ENCODE assay signal across 23 cellular contexts in the genomic region with DNA sequence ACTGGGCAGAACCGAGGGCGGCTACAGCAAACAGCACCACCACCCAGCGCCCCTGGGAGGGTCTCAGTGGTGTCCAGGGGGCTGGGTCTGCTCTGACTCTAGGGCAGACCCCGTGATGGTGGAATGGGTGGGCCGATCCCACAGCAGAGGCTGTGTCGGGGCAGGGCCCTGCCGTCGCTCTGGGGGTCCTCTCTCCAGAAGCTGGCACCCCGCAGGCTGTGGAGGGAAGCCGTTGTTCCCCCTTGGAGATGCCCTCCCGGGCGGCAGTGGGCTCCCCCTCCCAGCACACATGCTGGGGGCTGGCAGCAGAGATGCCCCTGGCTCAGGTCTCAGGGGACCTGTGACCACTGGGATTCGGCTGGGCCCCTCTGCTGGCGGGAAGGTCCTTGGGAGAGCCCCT. TPM values are rescaled to one million over a fixed set of nuclear protein-coding genes. Genes with fewer than 3 reads are reported as not detected.
DNase-seq lines count a peak whose midpoint lies in the region; ATAC-seq and TF ChIP-seq lines count a peak whose summit lies in the region.
"Had no signal": no experiment of that assay in that cellular context is flagged by ENCODE, and none has a peak within 500 bp of the region (broad histone marks: within the 10 kb centered on the region; RNA-seq: fewer than 3 reads in every experiment).

No MANE protein-coding gene starts in this region.

- H3K4me3 Mint-ChIP-seq in CD8-positive, alpha-beta T cell, result no peak overlapping the region
- H3K4me3 Mint-ChIP-seq in central memory CD8-positive, alpha-beta T cell, result no peak overlapping the region
- H3K4me3 Mint-ChIP-seq: activated CD4-positive, alpha-beta T cell treated with anti-CD3 and anti-CD28 coated beads for 36 hours; activated naive CD4-positive, alpha-beta T cell treated with anti-CD3 and anti-CD28 coated beads, Interleukin-2, amount 50 U/mL, for 24 hours; brain had no signal

- intact Hi-C loops in CD8-positive, alpha-beta T cell (cut with DNase I, micrococcal nuclease), result loop anchor here in 1 of 2 experiments (10.0 kb wide), 1 partner anchor 825 kb away; no protein-coding TSS in a partner anchor
- intact Hi-C loops in heart right ventricle (cut with DNase I), result loop anchor here in 6 of 10 donors (10.0 kb wide), 6 partner anchors 145 to 475 kb away; partner anchors contain the start of genes IGHMBP2 (in 2 of the 6) and MRPL21 (in 2 of the 6)

- POLR2A ChIA-PET in CD8-positive, alpha-beta T cell (lab: Charles Lee), result no interaction called here

- WGBS in heart right ventricle, 2 donors, result 93 to 95% methylated on average over 12 to 14 of the region's 14 CpGs

- H3K9me3 Mint-ChIP-seq in CD8-positive, alpha-beta T cell, result no peaks in the 10 kb centered on the region
- no peaks in the 10 kb centered on the region for H3K9me3 Mint-ChIP-seq in central memory CD8-positive, alpha-beta T cell
- H3K9me3 Mint-ChIP-seq: activated naive CD4-positive, alpha-beta T cell treated with anti-CD3 and anti-CD28 coated beads, Interleukin-2, amount 50 U/mL, for 24 hours; brain had no signal

- no peaks in the 10 kb centered on the region for H3K79me2 ChIP-seq in ACC112 (ENCODE audit: control insufficient read depth, insufficient read depth, low read length, unreplicated experiment)
- H3K79me2 ChIP-seq in osteoblast (ENCODE audit: insufficient read depth, low read length), result no peaks in the 10 kb centered on the region

- no peak for ATAC-seq in CD8-positive, alpha-beta T cell
- ATAC-seq in central memory CD8-positive, alpha-beta T cell (replicated peaks; ENCODE audit: extremely low read depth, poor library complexity, severe bottlenecking), result no peak
- ATAC-seq in GM18868 (IDR thresholded peaks at IDR 0.05; ENCODE audit: unreplicated experiment) (no peak), HG03108 (IDR thresholded peaks at IDR 0.05; ENCODE audit: unreplicated experiment) (no peak), heart right ventricle (no peak)
- ATAC-seq: GM12878 had no signal

- peaks cover 6% of the 10 kb centered on the region for H4K20me1 ChIP-seq in osteoblast (ENCODE audit: insufficient read depth, low read length)

- H3K27me3 Mint-ChIP-seq in CD8-positive, alpha-beta T cell (ENCODE audit: low read depth), result no peaks in the 10 kb centered on the region
- no peaks in the 10 kb centered on the region for H3K27me3 Mint-ChIP-seq in central memory CD8-positive, alpha-beta T cell
- H3K27me3 Mint-ChIP-seq: activated CD4-positive, alpha-beta T cell treated with anti-CD3 and anti-CD28 coated beads for 36 hours; activated naive CD4-positive, alpha-beta T cell treated with anti-CD3 and anti-CD28 coated beads, Interleukin-2, amount 50 U/mL, for 24 hours; brain had no signal

- no peak for TF ChIP-seq CTCF in CD8-positive, alpha-beta T cell (IDR thresholded peaks at IDR 0.05)
- TF ChIP-seq CTCF in osteoblast (IDR thresholded peaks at IDR 0.05; ENCODE audit: extremely low read depth, low read depth, low read length), result no peak
- TF ChIP-seq CTCF in heart right ventricle (IDR thresholded peaks at IDR 0.05), result no peak

- peaks cover 27% of the 10 kb centered on the region for H3K4me1 Mint-ChIP-seq in CD8-positive, alpha-beta T cell (ENCODE audit: low read depth)
- peaks cover 9% of the 10 kb centered on the region for H3K4me1 Mint-ChIP-seq in central memory CD8-positive, alpha-beta T cell
- H3K4me1 Mint-ChIP-seq: brain had no signal

- no peaks in the 10 kb centered on the region for H3K9me3 ChIP-seq in CD8-positive, alpha-beta T cell (ENCODE audit: low read length)
- H3K9me3 ChIP-seq in osteoblast (ENCODE audit: low read depth, low read length) (no peaks in the 10 kb centered on the region), heart right ventricle (no peaks in the 10 kb centered on the region)
- H3K9me3 ChIP-seq: lower lobe of right lung, pancreas, Peyer's patch, suprapubic skin had no signal

- no peak overlapping the region for H3K4me2 ChIP-seq in osteoblast (ENCODE audit: insufficient read depth, low read length)

- H3K4me3 ChIP-seq in ACC112 (ENCODE audit: low read depth, low read length) (no peak overlapping the region), osteoblast (ENCODE audit: insufficient read depth, low read length) (peak overlapping the region; percentile 28), heart right ventricle (no peak overlapping the region)
- no peak overlapping the region for H3K4me3 ChIP-seq in CD8-positive, alpha-beta T cell (ENCODE audit: low read depth, low read length)
- H3K4me3 ChIP-seq: GM12878, lower lobe of right lung, pancreas, Peyer's patch, suprapubic skin had no signal

- H3K27me3 ChIP-seq in ACC112 (ENCODE audit: insufficient read depth, low read length) (no peaks in the 10 kb centered on the region), osteoblast (ENCODE audit: insufficient read depth, low read length) (no peaks in the 10 kb centered on the region), heart right ventricle (no peaks in the 10 kb centered on the region)
- H3K27me3 ChIP-seq in CD8-positive, alpha-beta T cell (ENCODE audit: insufficient read depth, low read length), result no peaks in the 10 kb centered on the region
- H3K27me3 ChIP-seq: pancreas, Peyer's patch, suprapubic skin had no signal

- DNase-seq in CD8-positive, alpha-beta T cell, result no peak
- no peak for DNase-seq in central memory CD8-positive, alpha-beta T cell (ENCODE audit: low spot score in 2 of 2)
- DNase-seq in osteoblast (ENCODE audit: insufficient read length, low spot score, missing footprints) (no peak), HuH-7 (ENCODE audit: low spot score) (no peak), heart right ventricle (no peak)
- DNase-seq: AML-193; dermis blood vessel endothelial cell; DMS 273 treated with DMSO at 0.1 percent for 48 hours; GDM1; NCI-H1436; NCI-H82; Peyer's patch; stimulated activated CD4-positive, alpha-beta T cell treated with anti-CD3 and anti-CD28 coated beads, Interleukin-2, amount 100 ng/mL, for 48 hours had no signal

- H3K4me1 ChIP-seq in ACC112 (ENCODE audit: control insufficient read depth, insufficient read depth, low read length, unreplicated experiment) (peaks cover 29% of the 10 kb centered on the region), osteoblast (ENCODE audit: insufficient read depth, low read length) (peaks cover 28% of the 10 kb centered on the region), heart right ventricle (peaks cover 0 to 28% (median 0%) of the 10 kb centered on the region in 9 donors)
- H3K4me1 ChIP-seq in CD8-positive, alpha-beta T cell (ENCODE audit: insufficient read depth, low read length), result peaks cover 19% of the 10 kb centered on the region
- H3K4me1 ChIP-seq: pancreas had no signal

- H3K27ac ChIP-seq in ACC112 (ENCODE audit: low read depth, low read length), result peak overlapping the region; percentile 64
- H3K27ac ChIP-seq in CD8-positive, alpha-beta T cell (ENCODE audit: low read depth, low read length), result peak overlapping the region; percentile 42
- peak overlapping the region; percentile 73 for H3K27ac ChIP-seq in osteoblast (ENCODE audit: low read depth, low read length)
- H3K27ac ChIP-seq in heart right ventricle, result peak overlapping the region in 1 of 10 donors; percentile 44
- H3K27ac ChIP-seq: lower lobe of right lung, pancreas, Peyer's patch, suprapubic skin had no signal

- peaks cover 45% of the 10 kb centered on the region for H3K36me3 Mint-ChIP-seq in CD8-positive, alpha-beta T cell
- H3K36me3 Mint-ChIP-seq in central memory CD8-positive, alpha-beta T cell (ENCODE audit: insufficient read depth), result peaks cover 8% of the 10 kb centered on the region
- H3K36me3 Mint-ChIP-seq: activated naive CD4-positive, alpha-beta T cell treated with anti-CD3 and anti-CD28 coated beads, Interleukin-2, amount 50 U/mL, for 24 hours had no signal

- peaks cover 5% of the 10 kb centered on the region; the same call in 1 of the 2 replicates for H3K36me3 ChIP-seq in ACC112 (ENCODE audit: insufficient read depth, low read length)
- H3K36me3 ChIP-seq in CD8-positive, alpha-beta T cell (ENCODE audit: insufficient read depth, low read length), result peaks cover 5% of the 10 kb centered on the region
- peaks cover 5% of the 10 kb centered on the region for H3K36me3 ChIP-seq in osteoblast (ENCODE audit: insufficient read depth, low read length)
- peaks cover 0 to 81% (median 14%) of the 10 kb centered on the region in 9 donors for H3K36me3 ChIP-seq in heart right ventricle

- CTCF ChIA-PET in CD8-positive, alpha-beta T cell (lab: Charles Lee), result interaction anchor here (1.3 kb wide), 1 partner anchor 213 kb away, joined by 4 read pairs; no protein-coding TSS in a partner anchor

- no peak overlapping the region for H3K27ac Mint-ChIP-seq in CD8-positive, alpha-beta T cell
- peak overlapping the region; percentile 86 for H3K27ac Mint-ChIP-seq in central memory CD8-positive, alpha-beta T cell (ENCODE audit: low read depth)
- H3K27ac Mint-ChIP-seq: activated CD4-positive, alpha-beta T cell treated with anti-CD3 and anti-CD28 coated beads for 36 hours; brain had no signal

- H2AFZ ChIP-seq in ACC112 (ENCODE audit: low read length, unreplicated experiment) (no peak overlapping the region), osteoblast (ENCODE audit: low read length) (no peak overlapping the region)

RNA-seq across cellular contexts. Expression of gene TPCN2, which starts 31.2 kb away (rescaled TPM):
- 10 to 100 TPM; 13.1 to 15.0 TPM for total RNA-seq in CD8-positive, alpha-beta T cell
- total RNA-seq in osteoblast (14.1 and 17.4 TPM in 2 replicates), heart right ventricle (10 to 100 TPM in 2 of 10 donors, 1 to 10 TPM in 8; 4.8 to 13.0 (median 7.8) TPM)
- polyA plus RNA-seq in heart right ventricle, result 10 to 100 TPM in 1 of 2 donors, 1 to 10 TPM in 1; 3.4 to 19.2 TPM
